ENCODE assay signal across 9 cellular contexts in genomic region chr6:147382945-147383554, GRCh38.
DNase-seq lines count a peak whose midpoint lies in the region; ATAC-seq and TF ChIP-seq lines count a peak whose summit lies in the region.
"Had no signal": no experiment of that assay in that cellular context is flagged by ENCODE, and none has a peak within 500 bp of the region (broad histone marks: within the 10 kb centered on the region; RNA-seq: fewer than 3 reads in every experiment).

No MANE protein-coding gene starts in this region.

- POLR2A ChIA-PET in HCT116 (lab: Charles Lee): no interaction called here

- intact Hi-C loops in HCT116 (cut with micrococcal nuclease): loop anchor here (1.0 kb wide), 1 partner anchor 526 kb away; no protein-coding TSS in a partner anchor

- no peaks in the 10 kb centered on the region for H3K79me2 ChIP-seq in HCT116 (ENCODE audit: insufficient read depth, low read length)

- no TSS peak for BruUV-seq in HCT116 (replicated peaks; lab: Mats Ljungman, UMichigan)

- H2AFZ ChIP-seq in HCT116 (ENCODE audit: low read depth, low read length, poor library complexity, severe bottlenecking): no peak overlapping the region

- no peaks in the 10 kb centered on the region for H3K9me3 ChIP-seq in HCT116 (ENCODE audit: control insufficient read depth in 1 of 2, insufficient read depth in 1 of 2, low read depth in 1 of 2, low read length in 2 of 2)

- H4K20me1 ChIP-seq in HCT116 (ENCODE audit: insufficient read depth): no peaks in the 10 kb centered on the region

- DNase-seq in AG08395 (ENCODE audit: low spot score): peak; percentile 61
- peak; percentile 13 for DNase-seq in HCT116 (ENCODE audit: low read depth, low spot score)
- peak; percentile 47 for DNase-seq in kidney tubule cell (ENCODE audit: low spot score)
- no peak for DNase-seq in stimulated activated naive CD4-positive, alpha-beta T cell treated with Interleukin-2 at 50 U/mL for 16 hours (lab: John Stamatoyannopoulos, UW)
- DNase-seq in T1000 (lab: John Stamatoyannopoulos, UW): no peak
- no peak for DNase-seq in NCI-H446 treated with DMSO at 0.1 percent for 48 hours (lab: John Stamatoyannopoulos, UW)

- H3K27ac ChIP-seq in HCT116 (ENCODE audit: low read depth, low read length): no peak overlapping the region

- RAD21 ChIA-PET in HCT116 (lab: Charles Lee; ENCODE audit: low non-redundant PET in 1 of 2, low total read pairs in 2 of 2, uncharacterized antibody in 2 of 2, unreplicated experiment in 2 of 2): no interaction called here

- no peak overlapping the region for H3K9ac ChIP-seq in HCT116 (ENCODE audit: low read length)

- TF ChIP-seq CTCF in HCT116 (IDR thresholded peaks at IDR 0.05 in 2 of 3, conservative IDR thresholded peaks at IDR 0.05 in 1 of 3; ENCODE audit: borderline replicate concordance in 1 of 3, insufficient read depth in 1 of 3, low read depth in 2 of 3, low read length in 2 of 3) (peak; percentile 37 to 71 (median 50); a peak in 5 of 6 replicates), WI38 (IDR thresholded peaks at IDR 0.05; ENCODE audit: low read depth, low read length) (peak; percentile 50)

- H3K9me2 ChIP-seq in HCT116 (ENCODE audit: insufficient read depth): no peaks in the 10 kb centered on the region

- no peaks in the 10 kb centered on the region for H3K36me3 ChIP-seq in HCT116 (ENCODE audit: control insufficient read depth in 1 of 2, insufficient read depth in 2 of 2, low read length in 2 of 2)

- ATAC-seq in HCT116 (peak; percentile 69), HG03521 (IDR thresholded peaks at IDR 0.05; ENCODE audit: unreplicated experiment) (no peak)

- H3K4me1 ChIP-seq in HCT116 (ENCODE audit: control insufficient read depth in 1 of 2, insufficient read depth in 2 of 2, low read length in 2 of 2): no peaks in the 10 kb centered on the region

- H3K4me3 ChIP-seq in HCT116 (replicated peaks in 1 of 2; ENCODE audit: low read depth in 1 of 2, low read length in 2 of 2): no peak overlapping the region
- no peak overlapping the region for H3K4me3 ChIP-seq in WI38 (ENCODE audit: low read depth, low read length)
- H3K4me3 ChIP-seq: lung had no signal

- CTCF ChIA-PET in HCT116 (lab: Charles Lee): interaction anchor here (1.0 to 2.7 kb wide), 13 partner anchors 9 to 797 kb away, joined by 3 to 26 read pairs (median 4); no protein-coding TSS in a partner anchor

- no peaks in the 10 kb centered on the region for H3K27me3 ChIP-seq in HCT116 (ENCODE audit: insufficient read depth, low read length)

- TF ChIP-seq POLR2A in HCT116 (IDR thresholded peaks at IDR 0.05; ENCODE audit: borderline replicate concordance, extremely low read depth, insufficient read depth, insufficient read length): no peak

- no peak overlapping the region for H3K4me2 ChIP-seq in HCT116 (ENCODE audit: low read length)

- TF ChIP-seq RAD21 in HCT116 (IDR thresholded peaks at IDR 0.05; ENCODE audit: low read depth): peak; percentile 30

TF ChIP-seq in HCT116, 20 proteins besides CTCF, POLR2A, EP300 and RAD21:
- TF ChIP-seq TCF7L2 (IDR thresholded peaks at IDR 0.05; ENCODE audit: borderline replicate concordance, extremely low read depth, insufficient read depth, insufficient read length): no peak
- TF ChIP-seq SRF (IDR thresholded peaks at IDR 0.05; ENCODE audit: low read depth): no peak
- no peak for TF ChIP-seq ELF1 (IDR thresholded peaks at IDR 0.05; ENCODE audit: borderline replicate concordance, low read depth)
- TF ChIP-seq SIN3A (IDR thresholded peaks at IDR 0.05; ENCODE audit: low read depth): no peak
- TF ChIP-seq FOSL1 (IDR thresholded peaks at IDR 0.05; ENCODE audit: low read depth): no peak
- no peak for TF ChIP-seq YY1 (IDR thresholded peaks at IDR 0.05; ENCODE audit: extremely low read depth, insufficient replicate concordance, low read depth, low read length)
- TF ChIP-seq CEBPB (IDR thresholded peaks at IDR 0.05; ENCODE audit: low read depth): no peak
- TF ChIP-seq EZH2phosphoT487 (IDR thresholded peaks at IDR 0.05; ENCODE audit: borderline replicate concordance): no peak
- no peak for TF ChIP-seq SP1 (IDR thresholded peaks at IDR 0.05; ENCODE audit: low read depth)
- no peak for TF ChIP-seq POLR2AphosphoS5 (IDR thresholded peaks at IDR 0.05; ENCODE audit: low read depth, low read length)
- TF ChIP-seq ATF3 (IDR thresholded peaks at IDR 0.05): no peak
- TF ChIP-seq JUND (IDR thresholded peaks at IDR 0.05): no peak
- TF ChIP-seq EZH2 (IDR thresholded peaks at IDR 0.05): no peak
- no peak for TF ChIP-seq ZNF274 (IDR thresholded peaks at IDR 0.05; ENCODE audit: low read depth, low read length)

Comparison
In these comparisons a context has a peak if more than half of its experiments do, and no peak if none do; other contexts are left out.
1. DNase-seq: peak in AG08395 (single experiment), HCT116 (single experiment) and kidney tubule cell (single experiment); none in stimulated activated naive CD4-positive, alpha-beta T cell treated with Interleukin-2 at 50 U/mL for 16 hours (single experiment), T1000 (single experiment) and NCI-H446 treated with DMSO at 0.1 percent for 48 hours (single experiment).